17 cellular contexts compared by ENCODE assay signal in genomic region chr3:106392905-106393304, GRCh38.
A peak's percentile ranks its signal among the peaks of the same experiment; 100 is the strongest.
DNase-seq lines count a peak whose midpoint lies in the region; ATAC-seq and TF ChIP-seq lines count a peak whose summit lies in the region.
"Had no signal": no experiment of that assay in that cellular context is flagged by ENCODE, and none has a peak within 500 bp of the region (broad histone marks: within the 10 kb centered on the region; RNA-seq: fewer than 3 reads in every experiment).

No MANE protein-coding gene starts in this region.

- no peak for TF ChIP-seq EP300 in esophagus muscularis mucosa (IDR thresholded peaks at IDR 0.05)

- DNase-seq in IMR-90 (peak; percentile 26), astrocyte of the hippocampus (ENCODE audit: low read depth, low spot score) (peak; percentile 46), fibroblast of the aortic adventitia (ENCODE audit: low read depth) (peak; percentile 24), esophagus muscularis mucosa (ENCODE audit: extremely low spot score) (no peak), ascending aorta (ENCODE audit: low spot score in 2 of 2) (no peak), NCI-H2171 treated with DMSO at 0.1 percent for 48 hours (lab: John Stamatoyannopoulos, UW) (no peak)
- DNase-seq: CD4-positive, alpha-beta memory T cell; DMS79; NCI-H1436 treated with DMSO at 0.1 percent for 48 hours; NCI-H2029 treated with DMSO at 0.1 percent for 48 hours; NCI-H510A; NCI-H774 had no signal

- no peak overlapping the region for H2BK20ac ChIP-seq in IMR-90 (ENCODE audit: low read depth, low read length)

- H2AK5ac ChIP-seq in IMR-90 (ENCODE audit: low read depth, low read length): no peak overlapping the region

- H3K4me2 ChIP-seq in IMR-90 (ENCODE audit: low read depth, low read length): no peak overlapping the region
- H3K4me2 ChIP-seq: GM23338 had no signal

- H4K5ac ChIP-seq in IMR-90 (ENCODE audit: low read depth, low read length): no peak overlapping the region

- H3K9me3 ChIP-seq in IMR-90 (ENCODE audit: control insufficient read depth, insufficient read depth, low read length): no peaks in the 10 kb centered on the region
- H3K9me3 ChIP-seq in esophagus muscularis mucosa: no peaks in the 10 kb centered on the region
- H3K9me3 ChIP-seq in ascending aorta: no peaks in the 10 kb centered on the region

- no peak overlapping the region for H4K8ac ChIP-seq in IMR-90 (ENCODE audit: low read depth in 2 of 2, low read length in 2 of 2)

- H3K9me1 ChIP-seq in IMR-90 (ENCODE audit: insufficient read depth, low read length): no peaks in the 10 kb centered on the region

- no peak overlapping the region for H2AFZ ChIP-seq in IMR-90 (replicated peaks; ENCODE audit: low read length, poor library complexity)
- H2AFZ ChIP-seq: GM23338 had no signal

- H3K23ac ChIP-seq in IMR-90 (ENCODE audit: low read depth, low read length): no peak overlapping the region

- no peaks in the 10 kb centered on the region for H3K79me1 ChIP-seq in IMR-90 (ENCODE audit: low read depth in 1 of 2, low read length in 2 of 2)

- H4K91ac ChIP-seq in IMR-90 (ENCODE audit: insufficient read depth, low read depth, low read length): no peak overlapping the region

- no peak overlapping the region for H2BK15ac ChIP-seq in IMR-90 (ENCODE audit: low read depth, low read length)

- no peak overlapping the region for H3K4ac ChIP-seq in IMR-90 (ENCODE audit: low read depth, low read length)

- TF ChIP-seq CTCF in IMR-90 (conservative IDR thresholded peaks at IDR 0.05; ENCODE audit: low read depth, low read length) (no peak), fibroblast of the aortic adventitia (IDR thresholded peaks at IDR 0.05; ENCODE audit: insufficient read depth, low read length) (no peak), esophagus muscularis mucosa (IDR thresholded peaks at IDR 0.05) (no peak), ascending aorta (IDR thresholded peaks at IDR 0.05) (no peak)

- TF ChIP-seq POLR2A in IMR-90 (IDR thresholded peaks at IDR 0.05; ENCODE audit: low read depth, low read length): no peak
- no peak for TF ChIP-seq POLR2A in esophagus muscularis mucosa (IDR thresholded peaks at IDR 0.05; ENCODE audit: low read depth)

- no peak overlapping the region for H2BK5ac ChIP-seq in IMR-90 (ENCODE audit: low read depth, low read length, poor library complexity, severe bottlenecking)

- no peak for TF ChIP-seq RAD21 in IMR-90 (IDR thresholded peaks at IDR 0.05; ENCODE audit: low read length)

- no peak overlapping the region for H3K14ac ChIP-seq in IMR-90 (replicated peaks; ENCODE audit: low read depth, low read length)

- no peaks in the 10 kb centered on the region for H3K36me3 ChIP-seq in IMR-90 (ENCODE audit: control insufficient read depth, insufficient read depth, low read length)
- no peaks in the 10 kb centered on the region for H3K36me3 ChIP-seq in esophagus muscularis mucosa
- H3K36me3 ChIP-seq in ascending aorta: no peaks in the 10 kb centered on the region

- no peaks in the 10 kb centered on the region for H4K20me1 ChIP-seq in IMR-90 (ENCODE audit: insufficient read depth, low read length)

- BruUV-seq in IMR-90 (replicated peaks; lab: Mats Ljungman, UMichigan): no TSS peak

- H3K4me3 ChIP-seq in IMR-90 (ENCODE audit: insufficient read depth, low read depth, low read length): no peak overlapping the region
- H3K4me3 ChIP-seq in fibroblast of the aortic adventitia (ENCODE audit: low read depth, low read length): no peak overlapping the region
- no peak overlapping the region for H3K4me3 ChIP-seq in esophagus muscularis mucosa
- no peak overlapping the region for H3K4me3 ChIP-seq in ascending aorta
- H3K4me3 ChIP-seq: GM23338, K562 had no signal

- no peak overlapping the region for H3K9ac ChIP-seq in IMR-90 (ENCODE audit: low read depth, low read length)

- no peak overlapping the region for H3K27ac ChIP-seq in IMR-90 (ENCODE audit: insufficient read depth, low read length)
- H3K27ac ChIP-seq in esophagus muscularis mucosa (replicated peaks in 1 of 4): no peak overlapping the region
- H3K27ac ChIP-seq in ascending aorta: no peak overlapping the region
- H3K27ac ChIP-seq: RWPE1 had no signal

- no peak overlapping the region for H2AK9ac ChIP-seq in IMR-90 (replicated peaks; ENCODE audit: low read depth, low read length, poor library complexity)

- in situ Hi-C loops in IMR-90 (cut with MboI; ENCODE audit: low sequenced_read_pairs): no loop called here

- intact Hi-C loops in IMR-90 (cut with micrococcal nuclease): no loop called here
- intact Hi-C loops in esophagus muscularis mucosa (cut with DNase I): no loop called here
- intact Hi-C loops in ascending aorta (cut with DNase I): no loop called here

- no peak overlapping the region for H2BK120ac ChIP-seq in IMR-90 (ENCODE audit: low read depth, low read length)

- POLR2A ChIA-PET in IMR-90 (lab: Charles Lee; ENCODE audit: unreplicated experiment): no interaction called here

- CTCF ChIA-PET in IMR-90 (lab: Yijun Ruan, JAX): no interaction called here

- H3K18ac ChIP-seq in IMR-90 (ENCODE audit: low read depth, low read length): no peak overlapping the region

- H3K4me1 ChIP-seq in IMR-90 (ENCODE audit: control insufficient read depth, insufficient read depth, low read length) (no peaks in the 10 kb centered on the region), esophagus muscularis mucosa (peaks cover 0 to under 1% (median 0%) of the 10 kb centered on the region in 4 donors), ascending aorta (no peaks in the 10 kb centered on the region)

- no peaks in the 10 kb centered on the region for H3K27me3 ChIP-seq in IMR-90 (ENCODE audit: control insufficient read depth, insufficient read depth, low read length)
- H3K27me3 ChIP-seq in esophagus muscularis mucosa: no peaks in the 10 kb centered on the region
- no peaks in the 10 kb centered on the region for H3K27me3 ChIP-seq in ascending aorta

- dilution Hi-C loops in IMR-90 (cut with HindIII; ENCODE audit: low sequenced_read_pairs, unreplicated experiment): no loop called here

- no peak overlapping the region for H3K56ac ChIP-seq in IMR-90 (ENCODE audit: extremely low read depth, insufficient read depth, low read length)

- WGBS in IMR-90 (ENCODE audit: extremely low coverage in 2 of 2, insufficient read length in 1 of 2), 2 experiments: no CpG with 5 or more reads among the region's 1 CpG
- WGBS in esophagus muscularis mucosa: 90% methylated on average over 1 of the region's 1 CpG

- ATAC-seq in IMR-90 (ENCODE audit: low read depth) (no peak), HG03097 (IDR thresholded peaks at IDR 0.05; ENCODE audit: low FRiP score, unreplicated experiment) (no peak)
- ATAC-seq: GM23338, HCT116, K562 had no signal

TF ChIP-seq in IMR-90, 13 proteins besides CTCF, POLR2A, EP300 and RAD21:
- no peak for TF ChIP-seq MXI1 (IDR thresholded peaks at IDR 0.05; ENCODE audit: borderline replicate concordance, low read depth, low read length)
- no peak for TF ChIP-seq RFX5 (IDR thresholded peaks at IDR 0.05; ENCODE audit: low read depth, low read length)
- TF ChIP-seq NFE2L2 (IDR thresholded peaks at IDR 0.05; ENCODE audit: low read depth, low read length): no peak
- TF ChIP-seq FOS (IDR thresholded peaks at IDR 0.05; ENCODE audit: low read depth, low read length): no peak
- TF ChIP-seq, protein P1, sequence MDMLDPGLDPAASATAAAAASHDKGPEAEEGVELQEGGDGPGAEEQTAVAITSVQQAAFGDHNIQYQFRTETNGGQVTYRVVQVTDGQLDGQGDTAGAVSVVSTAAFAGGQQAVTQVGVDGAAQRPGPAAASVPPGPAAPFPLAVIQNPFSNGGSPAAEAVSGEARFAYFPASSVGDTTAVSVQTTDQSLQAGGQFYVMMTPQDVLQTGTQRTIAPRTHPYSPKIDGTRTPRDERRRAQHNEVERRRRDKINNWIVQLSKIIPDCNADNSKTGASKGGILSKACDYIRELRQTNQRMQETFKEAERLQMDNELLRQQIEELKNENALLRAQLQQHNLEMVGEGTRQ (IDR thresholded peaks at IDR 0.05; ENCODE audit: low read depth, low read length): no peak
- no peak for TF ChIP-seq CHD1 (IDR thresholded peaks at IDR 0.05; ENCODE audit: low read depth, low read length)
- no peak for TF ChIP-seq MAFK (IDR thresholded peaks at IDR 0.05; ENCODE audit: low read depth, low read length)

Comparison
In these comparisons a context has a peak if more than half of its experiments do, and no peak if none do; other contexts are left out.
1. DNase-seq: peak in IMR-90 (single experiment), astrocyte of the hippocampus (single experiment) and fibroblast of the aortic adventitia (single experiment); none in esophagus muscularis mucosa (single experiment), ascending aorta (0 of 2) and NCI-H2171 treated with DMSO at 0.1 percent for 48 hours (single experiment).